Comparison of ENCODE assay signal across 1 cellular context in genomic region chr13:52461265-52461664, GRCh38.
TF ChIP-seq lines count a peak whose summit lies in the region.

No MANE protein-coding gene starts in this region.

TF ChIP-seq in IMR-90, 13 proteins besides CTCF, POLR2A, EP300 and RAD21:
- TF ChIP-seq MXI1 (IDR thresholded peaks at IDR 0.05; ENCODE audit: borderline replicate concordance, low read depth, low read length) (no peak), MAFK (IDR thresholded peaks at IDR 0.05; ENCODE audit: low read depth, low read length) (no peak)
